In the genomic region with DNA sequence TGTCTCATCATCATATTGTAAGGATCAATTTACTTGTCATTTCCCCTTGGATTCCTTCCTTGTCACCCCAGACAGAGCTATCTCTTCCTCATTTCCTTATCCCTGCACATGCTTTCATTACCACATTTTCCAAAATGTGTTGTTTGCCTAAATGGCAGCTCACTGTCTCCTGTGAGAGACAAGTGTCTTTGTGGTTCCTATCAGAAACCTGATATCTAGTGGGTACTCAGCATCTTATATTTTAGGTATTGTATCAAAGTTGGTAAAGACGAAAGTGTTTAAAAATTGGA, we compare ENCODE assay signal across 31 cellular contexts.
"Had no signal": no experiment of that assay in that cellular context is flagged by ENCODE, and none has a peak within 500 bp of the region (broad histone marks: within the 10 kb centered on the region; RNA-seq: fewer than 3 reads in every experiment).

No MANE protein-coding gene starts in this region.

- H3K9me3 ChIP-seq: lower lobe of right lung, mucosa of descending colon, neutrophil, pancreas, prostate gland, suprapubic skin, thoracic aorta, tibial artery, upper lobe of right lung had no signal

- H3K4me1 Mint-ChIP-seq: immature natural killer cell; naive thymus-derived CD4-positive, alpha-beta T cell; stimulated activated effector memory CD8-positive, alpha-beta T cell treated with anti-CD3 and anti-CD28 coated beads, Interleukin-12 subunit alpha, Interleukin-12 subunit beta, amount 100 ng/mL, for 72 hours had no signal

- H3K36me3 Mint-ChIP-seq: immature natural killer cell; naive thymus-derived CD4-positive, alpha-beta T cell; neural progenitor cell; stimulated activated effector memory CD8-positive, alpha-beta T cell treated with anti-CD3 and anti-CD28 coated beads, Interleukin-12 subunit alpha, Interleukin-12 subunit beta, amount 100 ng/mL, for 72 hours had no signal

- H3K4me3 Mint-ChIP-seq: immature natural killer cell; naive thymus-derived CD4-positive, alpha-beta T cell; natural killer cell treated with Interleukin-12 subunit alpha and Interleukin-12 subunit beta and Interleukin-15 and Interleukin-18, amount 100 ng/mL, for 72 hours; neural progenitor cell; stimulated activated effector memory CD8-positive, alpha-beta T cell treated with anti-CD3 and anti-CD28 coated beads, Interleukin-12 subunit alpha, Interleukin-12 subunit beta, amount 100 ng/mL, for 72 hours; stimulated activated naive CD8-positive, alpha-beta T cell treated with anti-CD3 and anti-CD28 coated beads, Interleukin-15, Interleukin-2, amounts not matched to agents 100 ng/mL and 50 ng/mL, for 24 hours had no signal

- ATAC-seq: left colon; left lung; lower lobe of right lung; mucosa of descending colon; naive thymus-derived CD4-positive, alpha-beta T cell; natural killer cell treated with Interleukin-12 subunit alpha and Interleukin-12 subunit beta and Interleukin-15 and Interleukin-18, amount 100 ng/mL, for 72 hours; pancreas; right cardiac atrium; sciatic nerve; stimulated activated effector memory CD8-positive, alpha-beta T cell treated with anti-CD3 and anti-CD28 coated beads, Interleukin-12 subunit alpha, Interleukin-12 subunit beta, amount 100 ng/mL, for 72 hours; upper lobe of right lung had no signal

- H3K4me2 ChIP-seq: neural progenitor cell had no signal

- H3K4me1 ChIP-seq: left lung, lower lobe of right lung, neural progenitor cell, pancreas, prostate gland, spleen, suprapubic skin, upper lobe of right lung had no signal

- H3K27me3 ChIP-seq: left lung, neural progenitor cell, neutrophil, pancreas, spleen, suprapubic skin, tibial artery, upper lobe of right lung had no signal

- H3K9me3 Mint-ChIP-seq: neural progenitor cell had no signal

- H3K36me3 ChIP-seq: left lung, lower lobe of right lung, neural progenitor cell, neutrophil, pancreas, prostate gland, spleen, suprapubic skin, thoracic aorta, tibial artery, upper lobe of right lung had no signal

- H2AFZ ChIP-seq: neural progenitor cell had no signal

- H3K27ac ChIP-seq: left lung, lower lobe of right lung, neural progenitor cell, neutrophil, pancreas, prostate gland, skin epidermis, spleen, suprapubic skin, thoracic aorta, tibial artery, upper lobe of right lung had no signal

- H3K9ac ChIP-seq: neural progenitor cell had no signal

- DNase-seq: hypothalamus; immature natural killer cell; kidney; left colon; left lung; lower lobe of right lung; mammary epithelial cell; mesenchymal stem cell; midbrain; mucosa of descending colon; naive thymus-derived CD4-positive, alpha-beta T cell; occipital lobe; pancreas; posterior cingulate gyrus; retina; right cardiac atrium; spleen; stimulated activated CD4-positive, alpha-beta T cell treated with anti-CD3 and anti-CD28 coated beads, Interleukin-4, amount 100 ng/mL, for 24 hours; stimulated activated naive CD4-positive, alpha-beta T cell; tibial artery; upper lobe of right lung had no signal

- H3K4me3 ChIP-seq: left lung, lower lobe of right lung, mucosa of descending colon, neural progenitor cell, pancreas, prostate gland, skin epidermis, spleen, suprapubic skin, thoracic aorta, tibial artery, upper lobe of right lung had no signal

- H3K27ac Mint-ChIP-seq: immature natural killer cell; naive thymus-derived CD4-positive, alpha-beta T cell; natural killer cell treated with Interleukin-12 subunit alpha and Interleukin-12 subunit beta and Interleukin-15 and Interleukin-18, amount 100 ng/mL, for 72 hours; neural progenitor cell; stimulated activated effector memory CD8-positive, alpha-beta T cell treated with anti-CD3 and anti-CD28 coated beads, Interleukin-12 subunit alpha, Interleukin-12 subunit beta, amount 100 ng/mL, for 72 hours; stimulated activated naive CD8-positive, alpha-beta T cell treated with anti-CD3 and anti-CD28 coated beads, Interleukin-15, Interleukin-2, amounts not matched to agents 100 ng/mL and 50 ng/mL, for 24 hours had no signal

- H3K27me3 Mint-ChIP-seq: naive thymus-derived CD4-positive, alpha-beta T cell; natural killer cell treated with Interleukin-12 subunit alpha and Interleukin-12 subunit beta and Interleukin-15 and Interleukin-18, amount 100 ng/mL, for 72 hours; stimulated activated naive CD8-positive, alpha-beta T cell treated with anti-CD3 and anti-CD28 coated beads, Interleukin-15, Interleukin-2, amounts not matched to agents 100 ng/mL and 50 ng/mL, for 24 hours had no signal
